ENCODE assay signal across 25 cellular contexts in genomic region chr11:20399498-20399897, GRCh38. TPM values are rescaled to one million over a fixed set of nuclear protein-coding genes. Genes with fewer than 3 reads are reported as not detected.
DNase-seq lines count a peak whose midpoint lies in the region; ATAC-seq and TF ChIP-seq lines count a peak whose summit lies in the region.
"Had no signal": no experiment of that assay in that cellular context is flagged by ENCODE, and none has a peak within 500 bp of the region (broad histone marks: within the 10 kb centered on the region; RNA-seq: fewer than 3 reads in every experiment).

No MANE protein-coding gene starts in this region.

- no peak for DNase-seq in activated CD8-positive, alpha-beta T cell treated with anti-CD3 and anti-CD28 coated beads for 36 hours
- DNase-seq in activated CD8-positive, alpha-beta T cell treated with anti-CD3 and anti-CD28 coated beads, Interleukin-2, amount 10 ng/mL, durations not matched to agents 7 days and 5 days, result no peak
- DNase-seq in MV-4-11 (lab: John Stamatoyannopoulos, UW) (peak; percentile 1), endodermal cell (no peak), HuH-7.5 (ENCODE audit: low spot score) (no peak), natural killer cell (no peak)
- DNase-seq: AML-193; CD4-positive, alpha-beta memory T cell; CD4-positive, CD25-positive, alpha-beta regulatory T cell; CD8-positive, alpha-beta memory T cell; COR-L47; DMS 273 treated with DMSO at 0.1 percent for 48 hours; DMS153; DMS53; DMS79; DND-41; EL; GDM1 had no signal

- no peak for TF ChIP-seq CTCF in activated CD8-positive, alpha-beta T cell treated with anti-CD3 and anti-CD28 coated beads for 36 hours (IDR thresholded peaks at IDR 0.05)
- TF ChIP-seq CTCF in endodermal cell (conservative IDR thresholded peaks at IDR 0.05) (no peak), natural killer cell (IDR thresholded peaks at IDR 0.05) (no peak)

- H3K36me3 ChIP-seq in endodermal cell (ENCODE audit: control insufficient read depth, insufficient read depth, low read length), result peaks cover 59% of the 10 kb centered on the region

- H3K27ac ChIP-seq in endodermal cell (ENCODE audit: low read depth, low read length), result no peak overlapping the region
- H3K27ac ChIP-seq: 22Rv1; A549; BLaER1 treated with 17β-estradiol and CSF1 and Interleukin-3, amounts not matched to agents 10 nM and 100 nM had no signal

- CTCF ChIA-PET in activated CD8-positive, alpha-beta T cell treated with anti-CD3 and anti-CD28 coated beads for 36 hours (lab: Charles Lee), result interaction anchor here (0.8 to 1.2 kb wide), 2 partner anchors 10 to 18 kb away, joined by 3 read pairs; no protein-coding TSS in a partner anchor
- CTCF ChIA-PET in activated CD8-positive, alpha-beta T cell treated with anti-CD3 and anti-CD28 coated beads, Interleukin-2, amount 10 ng/mL, durations not matched to agents 7 days and 5 days (lab: Charles Lee), result interaction anchor here (0.7 to 3.6 kb wide), 4 partner anchors 11 to 211 kb away, joined by 3 to 24 read pairs (median 6); no protein-coding TSS in a partner anchor

- no peak overlapping the region for H3K9ac ChIP-seq in endodermal cell (ENCODE audit: extremely low read depth, low read length, poor library complexity, severe bottlenecking)
- H3K9ac ChIP-seq: BLaER1 treated with 17β-estradiol and CSF1 and Interleukin-3, amounts not matched to agents 10 nM and 100 nM had no signal

- no peak overlapping the region for H3K4me3 Mint-ChIP-seq in activated CD8-positive, alpha-beta T cell treated with anti-CD3 and anti-CD28 coated beads for 36 hours
- H3K4me3 Mint-ChIP-seq in activated CD8-positive, alpha-beta T cell treated with anti-CD3 and anti-CD28 coated beads, Interleukin-2, amount 10 ng/mL, durations not matched to agents 7 days and 5 days, result no peak overlapping the region
- H3K4me3 Mint-ChIP-seq in endodermal cell (no peak overlapping the region), natural killer cell (no peak overlapping the region)
- H3K4me3 Mint-ChIP-seq: B cell; CD14-positive monocyte; CD4-positive, alpha-beta memory T cell; CD4-positive, CD25-positive, alpha-beta regulatory T cell; CD8-positive, alpha-beta memory T cell had no signal

- WGBS in endodermal cell (ENCODE audit: insufficient coverage in 1 of 2, insufficient read length in 1 of 2), 2 experiments, result 86 to 89% methylated on average over 1 to 2 of the region's 2 CpGs

- intact Hi-C loops in activated CD8-positive, alpha-beta T cell treated with anti-CD3 and anti-CD28 coated beads for 36 hours (cut with micrococcal nuclease), result loop anchor here (10.0 kb wide), 1 partner anchor 205 kb away; no protein-coding TSS in a partner anchor
- intact Hi-C loops in natural killer cell (cut with micrococcal nuclease), result no loop called here

- no peak overlapping the region for H3K4me3 ChIP-seq in endodermal cell (ENCODE audit: low read length)
- H3K4me3 ChIP-seq: A549; BLaER1 treated with 17β-estradiol and CSF1 and Interleukin-3, amounts not matched to agents 10 nM and 100 nM; GM12878 had no signal

- H3K36me3 Mint-ChIP-seq in activated CD8-positive, alpha-beta T cell treated with anti-CD3 and anti-CD28 coated beads for 36 hours (ENCODE audit: low read depth), result peaks cover 43% of the 10 kb centered on the region
- H3K36me3 Mint-ChIP-seq in activated CD8-positive, alpha-beta T cell treated with anti-CD3 and anti-CD28 coated beads, Interleukin-2, amount 10 ng/mL, durations not matched to agents 7 days and 5 days (ENCODE audit: low read depth), result peaks cover 43% of the 10 kb centered on the region
- H3K36me3 Mint-ChIP-seq in endodermal cell (ENCODE audit: low read depth) (peaks cover 45% of the 10 kb centered on the region), natural killer cell (no peaks in the 10 kb centered on the region)

- H3K27me3 Mint-ChIP-seq in activated CD8-positive, alpha-beta T cell treated with anti-CD3 and anti-CD28 coated beads for 36 hours, result no peaks in the 10 kb centered on the region
- H3K27me3 Mint-ChIP-seq in activated CD8-positive, alpha-beta T cell treated with anti-CD3 and anti-CD28 coated beads, Interleukin-2, amount 10 ng/mL, durations not matched to agents 7 days and 5 days (ENCODE audit: low read depth), result no peaks in the 10 kb centered on the region
- H3K27me3 Mint-ChIP-seq in endodermal cell (ENCODE audit: insufficient read depth) (no peaks in the 10 kb centered on the region), natural killer cell (ENCODE audit: low read depth in 2 of 2) (no peaks in the 10 kb centered on the region)
- H3K27me3 Mint-ChIP-seq: B cell; CD4-positive, alpha-beta memory T cell; CD4-positive, CD25-positive, alpha-beta regulatory T cell; CD8-positive, alpha-beta memory T cell had no signal

- POLR2A ChIA-PET in activated CD8-positive, alpha-beta T cell treated with anti-CD3 and anti-CD28 coated beads for 36 hours (lab: Charles Lee), result interaction anchor here (0.7 kb wide), 1 partner anchor 11 kb away, joined by 5 read pairs; no protein-coding TSS in a partner anchor
- POLR2A ChIA-PET in activated CD8-positive, alpha-beta T cell treated with anti-CD3 and anti-CD28 coated beads, Interleukin-2, amount 10 ng/mL, durations not matched to agents 7 days and 5 days (lab: Charles Lee), result no interaction called here

- no peaks in the 10 kb centered on the region for H3K4me1 ChIP-seq in endodermal cell (ENCODE audit: control insufficient read depth, insufficient read depth, low read length)
- H3K4me1 ChIP-seq: A549 had no signal

- H3K27ac Mint-ChIP-seq in activated CD8-positive, alpha-beta T cell treated with anti-CD3 and anti-CD28 coated beads for 36 hours, result peak overlapping the region; percentile 26
- H3K27ac Mint-ChIP-seq in activated CD8-positive, alpha-beta T cell treated with anti-CD3 and anti-CD28 coated beads, Interleukin-2, amount 10 ng/mL, durations not matched to agents 7 days and 5 days, result no peak overlapping the region
- H3K27ac Mint-ChIP-seq in endodermal cell (peak overlapping the region; percentile 48), natural killer cell (no peak overlapping the region)
- H3K27ac Mint-ChIP-seq: B cell; CD14-positive monocyte; CD4-positive, CD25-positive, alpha-beta regulatory T cell; CD8-positive, alpha-beta memory T cell had no signal

- H3K27me3 ChIP-seq in endodermal cell (ENCODE audit: control insufficient read depth, insufficient read depth, low read length, poor library complexity, severe bottlenecking), result no peaks in the 10 kb centered on the region
- H3K27me3 ChIP-seq: BLaER1 treated with 17β-estradiol and CSF1 and Interleukin-3, amounts not matched to agents 10 nM and 100 nM had no signal

- no peak for ATAC-seq in activated CD8-positive, alpha-beta T cell treated with anti-CD3 and anti-CD28 coated beads for 36 hours
- ATAC-seq in activated CD8-positive, alpha-beta T cell treated with anti-CD3 and anti-CD28 coated beads, Interleukin-2, amount 10 ng/mL, durations not matched to agents 7 days and 5 days, result no peak
- no peak for ATAC-seq in natural killer cell
- ATAC-seq: A549, GM12878 had no signal

- H3K9me3 Mint-ChIP-seq in activated CD8-positive, alpha-beta T cell treated with anti-CD3 and anti-CD28 coated beads for 36 hours, result no peaks in the 10 kb centered on the region
- H3K9me3 Mint-ChIP-seq in activated CD8-positive, alpha-beta T cell treated with anti-CD3 and anti-CD28 coated beads, Interleukin-2, amount 10 ng/mL, durations not matched to agents 7 days and 5 days (ENCODE audit: insufficient read depth), result no peaks in the 10 kb centered on the region
- H3K9me3 Mint-ChIP-seq in endodermal cell (no peaks in the 10 kb centered on the region), natural killer cell (no peaks in the 10 kb centered on the region)
- H3K9me3 Mint-ChIP-seq: CD14-positive monocyte; CD4-positive, alpha-beta memory T cell; CD4-positive, CD25-positive, alpha-beta regulatory T cell; CD8-positive, alpha-beta memory T cell had no signal

- H3K4me1 Mint-ChIP-seq in activated CD8-positive, alpha-beta T cell treated with anti-CD3 and anti-CD28 coated beads for 36 hours (ENCODE audit: low read depth), result peaks cover 18% of the 10 kb centered on the region
- H3K4me1 Mint-ChIP-seq in activated CD8-positive, alpha-beta T cell treated with anti-CD3 and anti-CD28 coated beads, Interleukin-2, amount 10 ng/mL, durations not matched to agents 7 days and 5 days (ENCODE audit: low read depth), result peaks cover 8% of the 10 kb centered on the region
- H3K4me1 Mint-ChIP-seq in endodermal cell, result no peaks in the 10 kb centered on the region
- H3K4me1 Mint-ChIP-seq in natural killer cell, result peaks cover 0 to 4% of the 10 kb centered on the region in 2 donors
- H3K4me1 Mint-ChIP-seq: CD14-positive monocyte had no signal

- H3K9me3 ChIP-seq in endodermal cell (ENCODE audit: control insufficient read depth, low read length), result no peaks in the 10 kb centered on the region
- H3K9me3 ChIP-seq: A549; BLaER1 treated with 17β-estradiol and CSF1 and Interleukin-3, amounts not matched to agents 10 nM and 100 nM had no signal

RNA-seq across cellular contexts. Expression of gene PRMT3, which starts 12.0 kb away (rescaled TPM):
- total RNA-seq in activated CD8-positive, alpha-beta T cell treated with anti-CD3 and anti-CD28 coated beads for 36 hours, result 10 to 100 TPM; 33.3 to 36.4 TPM
- total RNA-seq in activated CD8-positive, alpha-beta T cell treated with anti-CD3 and anti-CD28 coated beads, Interleukin-2, amount 10 ng/mL, durations not matched to agents 7 days and 5 days, result 10 to 100 TPM; 17.1 to 19.9 TPM
- 10 to 100 TPM; 26.2 to 27.1 TPM for total RNA-seq in endodermal cell
- 22.0 TPM for polyA plus RNA-seq in endodermal cell (2013, experiment 1 of 2)
- polyA plus RNA-seq in endodermal cell (2013, experiment 2 of 2), result 21.7 TPM
- 10 to 100 TPM; 10.4 to 12.4 (median 12.1) TPM for total RNA-seq in natural killer cell

RNA-seq across cellular contexts. Expression of gene HTATIP2, which starts 36.0 kb away (rescaled TPM):
- 10 to 100 TPM; 42.8 to 44.8 TPM for total RNA-seq in activated CD8-positive, alpha-beta T cell treated with anti-CD3 and anti-CD28 coated beads for 36 hours
- total RNA-seq in activated CD8-positive, alpha-beta T cell treated with anti-CD3 and anti-CD28 coated beads, Interleukin-2, amount 10 ng/mL, durations not matched to agents 7 days and 5 days, result 10 to 100 TPM; 30.5 to 33.2 TPM
- total RNA-seq in endodermal cell (10 to 100 TPM; 52.5 to 66.6 TPM), natural killer cell (10 to 100 TPM; 16.7 to 25.6 (median 19.5) TPM)
- 10.2 TPM for polyA plus RNA-seq in endodermal cell (2013, experiment 1 of 2)
- polyA plus RNA-seq in endodermal cell (2013, experiment 2 of 2), result 9.6 TPM
- total RNA-seq: G401 had no signal

Comparison
In these comparisons a context has a peak if more than half of its experiments do, and no peak if none do; other contexts are left out.
1. H3K27ac Mint-ChIP-seq: peak in activated CD8-positive, alpha-beta T cell treated with anti-CD3 and anti-CD28 coated beads for 36 hours (single experiment) and endodermal cell (single experiment); none in activated CD8-positive, alpha-beta T cell treated with anti-CD3 and anti-CD28 coated beads, Interleukin-2, amount 10 ng/mL, durations not matched to agents 7 days and 5 days (single experiment) and natural killer cell (0 of 2).